ENCODE assay signal across 15 cellular contexts in the genomic region with DNA sequence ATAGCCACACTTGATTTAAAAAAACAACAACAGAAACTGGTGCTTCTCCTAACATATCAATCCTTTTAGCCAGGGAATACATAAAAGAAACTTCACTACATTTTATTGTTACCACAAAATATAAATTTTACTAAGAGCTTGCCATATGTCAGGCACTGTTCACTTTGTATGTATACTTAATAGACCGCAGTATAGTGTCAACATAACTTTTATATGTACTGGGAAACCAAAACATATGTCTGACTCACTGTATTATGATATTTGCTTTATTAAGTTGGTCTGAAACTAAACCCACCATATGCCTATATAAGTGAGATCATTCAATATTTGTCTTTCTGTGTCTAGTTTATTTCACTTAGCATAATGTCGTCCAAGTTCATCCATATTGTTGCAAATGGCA.
DNase-seq lines count a peak whose midpoint lies in the region; ATAC-seq, FAIRE-seq and TF ChIP-seq lines count a peak whose summit lies in the region.
"Had no signal": no experiment of that assay in that cellular context is flagged by ENCODE, and none has a peak within 500 bp of the region (broad histone marks: within the 10 kb centered on the region; RNA-seq: fewer than 3 reads in every experiment).

No MANE protein-coding gene starts in this region.

- no TSS peak for BruUV-seq in PC-3 (replicated peaks; lab: Mats Ljungman, UMichigan)

- 0 out of 2 replicates have a peak overlapping the region, but pooled peaks have one; percentile 30 for H3K4me2 ChIP-seq in PC-3 (ENCODE audit: low read length)
- H3K4me2 ChIP-seq: BLaER1 treated with 17β-estradiol and CSF1 and Interleukin-3, amounts not matched to agents 10 nM and 100 nM had no signal

- H3K9ac ChIP-seq in PC-3 (ENCODE audit: low read length), result no peak overlapping the region
- no peak overlapping the region for H3K9ac ChIP-seq in kidney (ENCODE audit: low read length in 2 of 2)
- H3K9ac ChIP-seq: BLaER1 treated with 17β-estradiol and CSF1 and Interleukin-3, amounts not matched to agents 10 nM and 100 nM had no signal

- peak; percentile 73 for DNase-seq in DMS53 (lab: John Stamatoyannopoulos, UW)
- peak; percentile 22 for DNase-seq in LNCaP clone FGC (ENCODE audit: low read depth)
- peak; percentile 70 for DNase-seq in PC-3
- DNase-seq in left colon, result no peak
- DNase-seq in natural killer cell, result no peak
- DNase-seq in kidney, result no peak
- DNase-seq: ACHN; Calu3; CD4-positive, CD25-positive, alpha-beta regulatory T cell; DMS153; GF-D8; HCEC 1CT; IMR-90 had no signal

- TF ChIP-seq CTCF in LNCaP clone FGC (IDR thresholded peaks at IDR 0.05; ENCODE audit: control insufficient read depth, extremely low read depth, insufficient read depth) (no peak), PC-3 (conservative IDR thresholded peaks at IDR 0.05; ENCODE audit: low read depth, low read length) (no peak), natural killer cell (IDR thresholded peaks at IDR 0.05) (no peak), kidney (IDR thresholded peaks at IDR 0.05; ENCODE audit: borderline replicate concordance, extremely low read depth, insufficient read depth) (no peak)

- intact Hi-C loops in PC-3 (cut with micrococcal nuclease) (loop anchor here (5.0 kb wide), 1 partner anchor 96 kb away; no protein-coding TSS in a partner anchor), left colon (cut with DNase I, micrococcal nuclease) (no loop called here), natural killer cell (cut with micrococcal nuclease) (no loop called here), kidney (cut with DNase I) (no loop called here)

- peaks cover 11% of the 10 kb centered on the region for H3K36me3 Mint-ChIP-seq in natural killer cell

- no peaks in the 10 kb centered on the region for H3K9me2 ChIP-seq in PC-3 (replicated peaks; ENCODE audit: low read length)

- H3K9me3 Mint-ChIP-seq in natural killer cell, result peaks cover 5 to 7% of the 10 kb centered on the region in 2 donors

- no peak overlapping the region for H3K4me3 Mint-ChIP-seq in natural killer cell
- H3K4me3 Mint-ChIP-seq: CD4-positive, CD25-positive, alpha-beta regulatory T cell had no signal

- H3K27me3 ChIP-seq in PC-3 (ENCODE audit: low read length), result peaks cover 38% of the 10 kb centered on the region
- H3K27me3 ChIP-seq: BLaER1 treated with 17β-estradiol and CSF1 and Interleukin-3, amounts not matched to agents 10 nM and 100 nM had no signal

- ATAC-seq in PC-3 (peak; percentile 98), left colon (peak; percentile 79), natural killer cell (no peak), HG03039 (IDR thresholded peaks at IDR 0.05; ENCODE audit: unreplicated experiment) (no peak)

- no peaks in the 10 kb centered on the region for H3K36me3 ChIP-seq in PC-3 (ENCODE audit: low read depth, low read length)
- no peaks in the 10 kb centered on the region for H3K36me3 ChIP-seq in kidney (ENCODE audit: control insufficient read depth in 1 of 2, insufficient read depth in 2 of 2, low read length in 2 of 2)
- H3K36me3 ChIP-seq: BLaER1 treated with 17β-estradiol and CSF1 and Interleukin-3, amounts not matched to agents 10 nM and 100 nM had no signal

- no peaks in the 10 kb centered on the region for H3K9me3 ChIP-seq in PC-3 (ENCODE audit: low read length)
- no peaks in the 10 kb centered on the region for H3K9me3 ChIP-seq in kidney (ENCODE audit: control insufficient read depth in 1 of 2, low read length in 2 of 2)

- CTCF ChIA-PET in PC-3 (lab: Charles Lee), result no interaction called here

- H3K79me2 ChIP-seq in PC-3 (ENCODE audit: low read length), result no peaks in the 10 kb centered on the region

- H3K27ac Mint-ChIP-seq in natural killer cell, result no peak overlapping the region
- H3K27ac Mint-ChIP-seq: CD4-positive, CD25-positive, alpha-beta regulatory T cell had no signal

- H3K4me1 Mint-ChIP-seq in natural killer cell, result no peaks in the 10 kb centered on the region
- H3K4me1 Mint-ChIP-seq: CD4-positive, CD25-positive, alpha-beta regulatory T cell had no signal

- H3K27ac ChIP-seq in PC-3 (ENCODE audit: low read length), result no peak overlapping the region
- no peak overlapping the region for H3K27ac ChIP-seq in kidney (ENCODE audit: low read depth in 2 of 2, low read length in 2 of 2)
- H3K27ac ChIP-seq: BLaER1 treated with 17β-estradiol and CSF1 and Interleukin-3, amounts not matched to agents 10 nM and 100 nM had no signal

- H4K20me1 ChIP-seq in PC-3 (ENCODE audit: low read length), result no peaks in the 10 kb centered on the region
- H4K20me1 ChIP-seq: BLaER1 treated with 17β-estradiol and CSF1 and Interleukin-3, amounts not matched to agents 10 nM and 100 nM had no signal

- no peak overlapping the region for H2AFZ ChIP-seq in PC-3 (ENCODE audit: low read length)

- H3K4me3 ChIP-seq in LNCaP clone FGC (ENCODE audit: low read depth, low read length) (no peak overlapping the region), PC-3 (ENCODE audit: low read length) (no peak overlapping the region), kidney (ENCODE audit: low read length in 2 of 2) (no peak overlapping the region)
- H3K4me3 ChIP-seq: BLaER1 treated with 17β-estradiol and CSF1 and Interleukin-3, amounts not matched to agents 10 nM and 100 nM had no signal

- H3K4me1 ChIP-seq in PC-3 (ENCODE audit: insufficient read depth, low read length) (peaks cover 4% of the 10 kb centered on the region; the same call in 1 of the 2 replicates), kidney (ENCODE audit: control insufficient read depth in 1 of 2, insufficient read depth in 1 of 2, low read depth in 1 of 2, low read length in 2 of 2) (no peaks in the 10 kb centered on the region)
- H3K4me1 ChIP-seq: BLaER1 treated with 17β-estradiol and CSF1 and Interleukin-3, amounts not matched to agents 10 nM and 100 nM had no signal

- POLR2A ChIA-PET in PC-3 (lab: Charles Lee; ENCODE audit: unreplicated experiment), result no interaction called here

- FAIRE-seq in kidney (lab: Jason Lieb, UNC), result no peak

- peaks cover 5 to 11% of the 10 kb centered on the region in 2 donors for H3K27me3 Mint-ChIP-seq in natural killer cell (ENCODE audit: low read depth in 2 of 2)

- H3F3A ChIP-seq in PC-3 (ENCODE audit: low read length, unreplicated experiment), result no peaks in the 10 kb centered on the region

Comparison
In these comparisons a context has a peak if more than half of its experiments do, and no peak if none do; other contexts are left out.
1. DNase-seq: peak in DMS53 (single experiment), LNCaP clone FGC (single experiment) and PC-3 (single experiment); none in left colon (0 of 2), natural killer cell (single experiment) and kidney (single experiment).
2. ATAC-seq: peak in PC-3 (single experiment) and left colon (single experiment); none in natural killer cell (0 of 3) and HG03039 (single experiment).